In genomic region chr15:45399381-45400212, GRCh38 we compare ENCODE assay signal across 8 cellular contexts. TPM values are rescaled to one million over a fixed set of nuclear protein-coding genes. Genes with fewer than 3 reads are reported as not detected.
DNase-seq lines count a peak whose midpoint lies in the region; ATAC-seq, FAIRE-seq and TF ChIP-seq lines count a peak whose summit lies in the region.

No MANE protein-coding gene starts in this region.

- no peak for TF ChIP-seq POLR2A in GM12892 (IDR thresholded peaks at IDR 0.05; ENCODE audit: low read depth, low read length)

- DNase-seq in AG20443 (ENCODE audit: low spot score), result peak; percentile 51
- DNase-seq in GM12892 (ENCODE audit: insufficient read length), result no peak
- DNase-seq in NCI-H526 treated with DMSO at 0.1 percent for 48 hours (lab: John Stamatoyannopoulos, UW), result peak; percentile 60
- DNase-seq in central memory CD4-positive, alpha-beta T cell, result peak; percentile 34
- DNase-seq in mesothelial cell of epicardium (ENCODE audit: low spot score in 2 of 2, unreplicated experiment in 2 of 2), result no peak
- no peak for DNase-seq in 8988T

- TF ChIP-seq CTCF in mesothelial cell of epicardium (IDR thresholded peaks at IDR 0.05; ENCODE audit: unreplicated experiment), result peak; percentile 66

- H3K27ac Mint-ChIP-seq in mesothelial cell of epicardium, result no peak overlapping the region

- no peak for ATAC-seq in GM18909 (IDR thresholded peaks at IDR 0.05; ENCODE audit: poor library complexity, unreplicated experiment)
- ATAC-seq in HG03025 (IDR thresholded peaks at IDR 0.05; ENCODE audit: low FRiP score, unreplicated experiment), result no peak

- H3K36me3 Mint-ChIP-seq in mesothelial cell of epicardium, result no peaks in the 10 kb centered on the region

- no peak overlapping the region for H3K4me3 Mint-ChIP-seq in mesothelial cell of epicardium

- peaks cover 18% of the 10 kb centered on the region for H3K4me1 Mint-ChIP-seq in mesothelial cell of epicardium

- H3K9me3 Mint-ChIP-seq in mesothelial cell of epicardium, result no peaks in the 10 kb centered on the region

- peak; percentile 57 for FAIRE-seq in GM12892 (lab: Jason Lieb, UNC)

- peaks cover 39% of the 10 kb centered on the region for H3K27me3 Mint-ChIP-seq in mesothelial cell of epicardium (ENCODE audit: low read depth)

RNA-seq across cellular contexts. Expression of gene GATM, which starts 21.3 kb away (rescaled TPM):
- 81.7 TPM for polyA plus RNA-seq in GM12892 (2012; ENCODE audit: missing spikeins)
- 7.0 to 9.2 TPM (median 7.3 TPM) in 3 replicates for total RNA-seq in mesothelial cell of epicardium

Comparison
In these comparisons a context has a peak if more than half of its experiments do, and no peak if none do; other contexts are left out.
1. DNase-seq: peak in AG20443 (single experiment), NCI-H526 treated with DMSO at 0.1 percent for 48 hours (single experiment) and central memory CD4-positive, alpha-beta T cell (single experiment); none in GM12892 (single experiment), mesothelial cell of epicardium (0 of 2) and 8988T (single experiment).